8 cellular contexts compared by ENCODE assay signal in the genomic region with DNA sequence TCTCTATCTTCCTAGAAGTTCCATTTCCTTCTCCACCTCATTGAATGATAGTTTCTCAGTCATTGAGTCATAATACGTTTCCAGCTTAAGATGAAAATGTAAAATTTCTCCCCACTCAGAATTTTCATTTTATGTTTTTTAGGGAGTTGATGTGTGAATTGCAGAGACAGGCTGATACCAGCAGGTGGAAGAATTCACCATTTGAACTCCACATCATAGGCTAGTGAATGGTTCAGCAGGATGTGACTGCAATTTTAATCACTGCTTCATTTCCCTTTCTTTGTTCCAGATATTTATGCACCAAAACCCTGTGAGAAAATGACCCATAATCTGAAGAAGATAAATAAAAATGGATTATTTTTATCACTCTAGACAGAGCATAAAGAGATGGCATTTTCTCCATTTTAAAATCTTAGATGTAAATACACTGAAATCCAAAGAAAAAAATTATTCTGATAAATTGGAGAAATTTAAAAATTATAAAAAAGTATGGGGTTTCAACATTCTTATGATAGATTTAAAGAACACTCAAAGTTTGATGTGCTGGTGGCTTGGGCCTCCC. TPM values are rescaled to one million over a fixed set of nuclear protein-coding genes. Genes with fewer than 3 reads are reported as not detected.
DNase-seq lines count a peak whose midpoint lies in the region; ATAC-seq, FAIRE-seq and TF ChIP-seq lines count a peak whose summit lies in the region.

No MANE protein-coding gene starts in this region.

- H3K4me2 ChIP-seq in GM12878 (ENCODE audit: control insufficient read depth, insufficient read depth): no peak overlapping the region

- H3K9me3 ChIP-seq in GM12878 (replicated peaks; ENCODE audit: control insufficient read depth, insufficient read depth, low read length): no peaks in the 10 kb centered on the region

- no peaks in the 10 kb centered on the region for H3K36me3 ChIP-seq in GM12878 (ENCODE audit: control insufficient read depth in 2 of 2, insufficient read depth in 2 of 2, low read length in 1 of 2)

- no peaks in the 10 kb centered on the region for H3K27me3 ChIP-seq in GM12878 (replicated peaks in 1 of 2; ENCODE audit: control insufficient read depth in 2 of 2, insufficient read depth in 2 of 2, low read length in 1 of 2)

- RAD21 ChIA-PET in GM12878 (lab: Charles Lee; ENCODE audit: unreplicated experiment): no interaction called here

- ATAC-seq in GM12878 (peak; percentile 78), GM18519 (IDR thresholded peaks at IDR 0.05; ENCODE audit: low FRiP score, unreplicated experiment) (no peak), HG02840 (IDR thresholded peaks at IDR 0.05; ENCODE audit: low FRiP score, unreplicated experiment) (no peak)

- in situ Hi-C loops in GM12878 (cut with MboI): no loop called here

- SMC1A ChIA-PET in GM12878 (lab: Charles Lee; ENCODE audit: uncharacterized antibody, unreplicated experiment): interaction anchor here (2.6 kb wide), 1 partner anchor 264 kb away, joined by 9 read pairs; no protein-coding TSS in a partner anchor

- peak; percentile 36 for DNase-seq in 8988T
- peak; percentile 44 for DNase-seq in GM10248 (ENCODE audit: extremely low spot score)
- peak; percentile 60 for DNase-seq in NCI-H2081 treated with DMSO at 0.1 percent for 48 hours (lab: John Stamatoyannopoulos, UW)
- no peak for DNase-seq in GM12878 (ENCODE audit: low read depth, low spot score)
- DNase-seq in stromal cell of bone marrow (ENCODE audit: low read depth): peak; percentile 63

- CTCF ChIA-PET in GM10248 (lab: Yijun Ruan, JAX) (interaction anchor here (0.8 to 3.0 kb wide), 4 partner anchors 8 to 12 kb away, joined by 3 to 10 read pairs (median 3); a partner anchor contains a TSS), GM12878 (lab: Yijun Ruan, JAX) (interaction anchor here (0.6 to 1.2 kb wide), 2 partner anchors 95 to 264 kb away, joined by 3 read pairs; no protein-coding TSS in a partner anchor)

- TF ChIP-seq RAD21 in GM12878 (IDR thresholded peaks at IDR 0.05; ENCODE audit: insufficient read depth, low read depth, low read length): peak; percentile 61

- H3K4me1 ChIP-seq in GM12878 (ENCODE audit: control insufficient read depth, insufficient read depth, low read length): no peaks in the 10 kb centered on the region

- H3K27ac ChIP-seq in GM12878 (ENCODE audit: control insufficient read depth, insufficient read depth): no peak overlapping the region

- POLR2A ChIA-PET in GM10248 (lab: Yijun Ruan, JAX): no interaction called here
- POLR2A ChIA-PET in GM12878 (lab: Charles Lee): no interaction called here

- H3K9ac ChIP-seq in GM12878 (ENCODE audit: control insufficient read depth, insufficient read depth, low read length): no peak overlapping the region

- BruUV-seq in GM12878 (replicated peaks; lab: Mats Ljungman, UMichigan): no TSS peak

- H3K4me3 ChIP-seq in GM12878: no peak overlapping the region

- TF ChIP-seq POLR2A in GM12878 (IDR thresholded peaks at IDR 0.05; ENCODE audit: low read depth, low read length): no peak

- TF ChIP-seq CTCF in GM10248 (IDR thresholded peaks at IDR 0.05; ENCODE audit: control extremely low read depth, extremely low read depth, low read depth, missing control alignments) (peak; percentile 51), GM12878 (IDR thresholded peaks at IDR 0.05 in 2 of 3, conservative IDR thresholded peaks at IDR 0.05 in 1 of 3; ENCODE audit: control insufficient read depth in 2 of 3, extremely low read depth in 1 of 3, insufficient read depth in 1 of 3, low read depth in 3 of 3, low read length in 3 of 3) (peak; percentile 49 to 56 (median 53); a peak in 5 of 6 replicates)

- intact Hi-C loops in GM12878 (cut with micrococcal nuclease; ENCODE audit: unreplicated experiment): loop anchor here (5.0 kb wide), 1 partner anchor 267 kb away; no protein-coding TSS in a partner anchor

- no peak for TF ChIP-seq EP300 in GM12878 (IDR thresholded peaks at IDR 0.05; ENCODE audit: borderline replicate concordance in 1 of 2, control insufficient read depth in 1 of 2, low read depth in 2 of 2, low read length in 2 of 2)

- H3K79me2 ChIP-seq in GM12878 (ENCODE audit: control insufficient read depth, insufficient read depth, low read length): no peaks in the 10 kb centered on the region

- FAIRE-seq in GM12878 (lab: Jason Lieb, UNC) (peak; percentile 71), islet of Langerhans (lab: Jason Lieb, UNC) (peak; percentile 65)

- WGBS in GM12878 (ENCODE audit: insufficient coverage, insufficient replicate concordance, low lambda C conversion rate, missing lambda C conversion rate): 5% methylated on average over 1 of the region's 1 CpG

- H4K20me1 ChIP-seq in GM12878 (ENCODE audit: control insufficient read depth, insufficient read depth): no peaks in the 10 kb centered on the region

- no peak overlapping the region for H2AFZ ChIP-seq in GM12878 (ENCODE audit: control insufficient read depth, low read depth, low read length)

TF ChIP-seq in GM12878, 131 proteins besides CTCF, POLR2A, EP300 and RAD21:
- peak; percentile 63 for TF ChIP-seq SMC3 (IDR thresholded peaks at IDR 0.05; ENCODE audit: borderline replicate concordance, low read length)
- TF ChIP-seq ASH2L (IDR thresholded peaks at IDR 0.05; ENCODE audit: borderline replicate concordance, low read depth): no peak

RNA-seq across cellular contexts. Expression of a gene that starts 10.6 kb away (rescaled TPM):
- 0.39 TPM in 1 of 2 replicates, not detected in the other for total RNA-seq in GM12878 (2013; cell fraction: nucleolus; rRNA removed)
- total RNA-seq in GM12878 (2014; rRNA removed) (1.3 and 1.4 TPM in 2 replicates), GM12878 (2014; rRNA removed; fragmentation: Illumina TruSeq; extraction: Trizol) (0.55 and 0.76 TPM in 2 replicates), GM12878 (2021) (1.1 and 1.4 TPM in 2 replicates)
- polyA plus RNA-seq in GM12878 (2011; ENCODE audit: low read depth): 0.35 TPM
- polyA plus RNA-seq in GM12878 (2011; rRNA removed) (0.05 and 0.09 TPM in 2 replicates), GM12878 (2014; fragmentation: Illumina TruSeq; extraction: Trizol) (0.66 and 2.0 TPM in 2 replicates), GM12878 (2014; fragmentation: Nextera tagmentation; extraction: Ambion mirVana) (under 1 TPM; 0.43 to 0.88 TPM), GM12878 (2014; rRNA removed) (0.48 and 0.59 TPM in 2 replicates), GM12878 (2016; fragmentation: Nextera tagmentation; extraction: Ambion mirVana) (1 to 10 TPM in 1 of 2 experiments, under 1 TPM in 1; 0.82 to 1.3 TPM)
- polyA plus RNA-seq in GM12878 (2011; cell fraction: cytosol; rRNA removed): 0.03 and 0.05 TPM in 2 replicates
- polyA plus RNA-seq in GM12878 (2011; cell fraction: nucleus; rRNA removed): 0.03 TPM in 1 of 2 replicates, not detected in the other
- 0.66 and 1.2 TPM in 2 replicates for polyA plus RNA-seq in GM12878 (2012)
- polyA minus RNA-seq in GM12878 (2011; rRNA and poly(A)+ RNA removed): not detected in 2 replicates
- 0.62 TPM in 1 of 2 replicates, not detected in the other for polyA minus RNA-seq in GM12878 (2011; cell fraction: cytosol; rRNA and poly(A)+ RNA removed)
- not detected in 2 replicates for polyA minus RNA-seq in GM12878 (2011; cell fraction: nucleus; rRNA and poly(A)+ RNA removed)
